Comparison of ENCODE assay signal across 27 cellular contexts in the genomic region with DNA sequence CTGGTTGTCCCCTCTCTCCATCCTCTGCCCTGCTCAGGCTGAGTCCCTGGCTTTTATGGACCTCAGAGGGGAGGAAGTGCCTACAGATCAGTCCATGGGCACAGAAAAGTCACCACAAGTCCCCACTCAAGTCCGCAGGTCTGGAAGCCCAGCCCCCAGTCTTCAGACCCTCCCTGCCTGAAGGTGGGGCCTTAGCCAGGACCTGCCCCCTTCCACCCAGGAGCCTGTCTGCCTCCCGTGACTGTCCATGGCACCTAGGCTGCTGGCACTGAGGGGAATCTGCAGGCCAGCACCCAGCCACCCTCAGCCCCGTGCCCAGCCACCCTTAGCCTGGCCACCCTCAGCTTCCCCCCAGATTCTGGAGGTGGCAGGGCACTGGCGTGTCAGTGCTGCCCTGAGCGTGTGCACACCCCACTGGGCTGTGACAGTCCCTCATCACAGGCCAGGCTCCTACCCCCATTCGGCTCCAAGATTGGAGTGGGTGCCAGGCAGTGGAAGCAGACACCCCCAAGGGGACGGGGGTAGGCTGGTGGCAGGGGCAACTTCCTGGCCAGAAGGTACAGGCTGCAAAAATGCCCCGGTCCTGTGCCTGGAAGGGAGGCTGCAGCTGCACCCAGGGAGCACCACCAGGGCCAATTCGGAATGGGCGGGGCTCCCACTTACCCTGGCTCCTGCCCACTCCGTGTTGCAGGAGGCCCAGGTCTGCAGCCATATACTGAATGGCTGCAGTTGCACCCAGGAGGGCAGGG.
"Had no signal": no experiment of that assay in that cellular context is flagged by ENCODE, and none has a peak within 500 bp of the region (broad histone marks: within the 10 kb centered on the region; RNA-seq: fewer than 3 reads in every experiment).

No MANE protein-coding gene starts in this region.

- H3K9me3 ChIP-seq: body of pancreas, gastroesophageal sphincter, thyroid gland had no signal

- H3K36me3 ChIP-seq: cardiac muscle cell, gastroesophageal sphincter, thyroid gland had no signal

- ATAC-seq: activated CD8-positive, alpha-beta memory T cell treated with anti-CD3 and anti-CD28 coated beads, Interleukin-2, amount 10 ng/mL, durations not matched to agents 7 days and 5 days; activated CD8-positive, alpha-beta T cell treated with anti-CD3 and anti-CD28 coated beads for 36 hours; activated naive CD8-positive, alpha-beta T cell treated with anti-CD3 and anti-CD28 coated beads, Interleukin-2, amount 50 U/mL, for 24 hours; body of pancreas; gastroesophageal sphincter; sciatic nerve had no signal

- H3K36me3 Mint-ChIP-seq: activated CD8-positive, alpha-beta memory T cell treated with anti-CD3 and anti-CD28 coated beads, Interleukin-2, amount 10 ng/mL, durations not matched to agents 7 days and 5 days had no signal

- H3K4me1 Mint-ChIP-seq: activated CD4-positive, alpha-beta T cell treated with anti-CD3 and anti-CD28 coated beads, Interleukin-2, amount 10 ng/mL, durations not matched to agents 7 days and 5 days; activated CD8-positive, alpha-beta memory T cell treated with anti-CD3 and anti-CD28 coated beads, Interleukin-2, amount 10 ng/mL, durations not matched to agents 7 days and 5 days; activated naive CD8-positive, alpha-beta T cell treated with anti-CD3 and anti-CD28 coated beads, Interleukin-2, amount 50 U/mL, for 24 hours had no signal

- H3K4me3 Mint-ChIP-seq: activated CD4-positive, alpha-beta T cell treated with anti-CD3 and anti-CD28 coated beads, Interleukin-2, amount 10 ng/mL, durations not matched to agents 7 days and 5 days; activated CD8-positive, alpha-beta memory T cell treated with anti-CD3 and anti-CD28 coated beads, Interleukin-2, amount 10 ng/mL, durations not matched to agents 7 days and 5 days; activated CD8-positive, alpha-beta T cell treated with anti-CD3 and anti-CD28 coated beads for 36 hours; activated naive CD8-positive, alpha-beta T cell treated with anti-CD3 and anti-CD28 coated beads, Interleukin-2, amount 50 U/mL, for 24 hours; activated T-helper 1 cell treated with anti-CD3 and anti-CD28 coated beads, Interleukin-12 subunit alpha, Interleukin-12 subunit beta, Interleukin-2, Interleukin-4 antibody, amounts not matched to agents 30 ng/mL and 10 ng/mL and 1 ng/mL, durations not matched to agents 14 hours and 24 hours and 36 hours; endodermal cell; nephron had no signal

- H3K4me1 ChIP-seq: body of pancreas, gastroesophageal sphincter, thyroid gland had no signal

- H3K27ac ChIP-seq: body of pancreas, cardiac muscle cell, gastroesophageal sphincter, thyroid gland, VCaP had no signal

- H3K27me3 ChIP-seq: body of pancreas, cardiac muscle cell, gastroesophageal sphincter, thyroid gland had no signal

- H3K27ac Mint-ChIP-seq: activated CD4-positive, alpha-beta T cell treated with anti-CD3 and anti-CD28 coated beads, Interleukin-2, amount 10 ng/mL, durations not matched to agents 7 days and 5 days; activated CD8-positive, alpha-beta memory T cell treated with anti-CD3 and anti-CD28 coated beads, Interleukin-2, amount 10 ng/mL, durations not matched to agents 7 days and 5 days; activated CD8-positive, alpha-beta T cell treated with anti-CD3 and anti-CD28 coated beads for 36 hours; activated naive CD8-positive, alpha-beta T cell treated with anti-CD3 and anti-CD28 coated beads, Interleukin-2, amount 50 U/mL, for 24 hours; activated T-helper 1 cell treated with anti-CD3 and anti-CD28 coated beads, Interleukin-12 subunit alpha, Interleukin-12 subunit beta, Interleukin-2, Interleukin-4 antibody, amounts not matched to agents 30 ng/mL and 10 ng/mL and 1 ng/mL, durations not matched to agents 14 hours and 24 hours and 36 hours; endodermal cell; nephron had no signal

- H3K4me3 ChIP-seq: body of pancreas, cardiac muscle cell, gastroesophageal sphincter, thyroid gland had no signal

- DNase-seq: activated CD4-positive, alpha-beta T cell treated with anti-CD3 and anti-CD28 coated beads, Interleukin-2, amount 10 ng/mL, durations not matched to agents 7 days and 5 days; activated CD4-positive, CD25-positive, alpha-beta regulatory T cell treated with anti-CD3 and anti-CD28 coated beads, Interleukin-2, amount 50 U/mL, for 72 hours; activated CD8-positive, alpha-beta memory T cell treated with anti-CD3 and anti-CD28 coated beads, Interleukin-2, amount 10 ng/mL, durations not matched to agents 7 days and 5 days; activated CD8-positive, alpha-beta T cell treated with anti-CD3 and anti-CD28 coated beads for 36 hours; activated gamma-delta T cell; activated naive CD4-positive, alpha-beta T cell treated with anti-CD3 and anti-CD28 coated beads, Interleukin-2, amount 50 U/mL, for 16 hours; activated naive CD8-positive, alpha-beta T cell treated with anti-CD3 and anti-CD28 coated beads, Interleukin-2, amount 50 U/mL, for 24 hours; activated T-cell treated with anti-CD3 and anti-CD28 coated beads for 4 hours; body of pancreas; cortex of kidney; endodermal cell; head of caudate nucleus; hypothalamus; midbrain; occipital lobe; small intestine; stimulated activated CD4-positive, alpha-beta T cell treated with anti-CD3 and anti-CD28 coated beads, Interleukin-15, amount 100 ng/mL, for 24 hours; stimulated activated CD8-positive, alpha-beta memory T cell treated with anti-CD3 and anti-CD28 coated beads, Interleukin-4, amount 100 ng/mL, for 48 hours; stimulated activated naive CD4-positive, alpha-beta T cell treated with Interleukin-2 at 50 U/mL for 16 hours; substantia nigra; thyroid gland had no signal

- H3K9me3 Mint-ChIP-seq: activated CD4-positive, alpha-beta T cell treated with anti-CD3 and anti-CD28 coated beads, Interleukin-2, amount 10 ng/mL, durations not matched to agents 7 days and 5 days; activated naive CD8-positive, alpha-beta T cell treated with anti-CD3 and anti-CD28 coated beads, Interleukin-2, amount 50 U/mL, for 24 hours; nephron had no signal
